1 cellular context compared by ENCODE assay signal in the genomic region with DNA sequence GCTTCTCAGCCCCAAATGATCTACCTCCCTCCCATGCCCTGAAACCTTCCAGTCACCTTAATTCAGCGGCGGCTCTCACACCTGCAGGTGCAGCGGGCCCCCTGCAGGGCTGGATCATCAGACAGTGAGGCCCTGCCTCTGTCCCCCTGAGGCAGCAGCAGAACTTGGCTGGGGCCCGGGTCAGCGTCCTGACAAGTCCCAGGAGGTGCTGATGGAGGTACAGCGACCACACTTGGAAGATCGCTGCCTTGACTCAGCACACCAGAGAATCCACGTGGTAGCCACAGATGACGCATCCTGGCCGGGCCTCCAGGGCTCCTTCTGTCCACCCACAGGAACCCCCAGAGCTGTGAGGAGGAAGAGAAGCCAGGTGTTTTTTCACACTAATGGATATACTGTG.
TF ChIP-seq lines count a peak whose summit lies in the region.

No MANE protein-coding gene starts in this region.

TF ChIP-seq in IMR-90, 13 proteins besides CTCF, POLR2A, EP300 and RAD21 (continued from another document):
- TF ChIP-seq, protein P1, sequence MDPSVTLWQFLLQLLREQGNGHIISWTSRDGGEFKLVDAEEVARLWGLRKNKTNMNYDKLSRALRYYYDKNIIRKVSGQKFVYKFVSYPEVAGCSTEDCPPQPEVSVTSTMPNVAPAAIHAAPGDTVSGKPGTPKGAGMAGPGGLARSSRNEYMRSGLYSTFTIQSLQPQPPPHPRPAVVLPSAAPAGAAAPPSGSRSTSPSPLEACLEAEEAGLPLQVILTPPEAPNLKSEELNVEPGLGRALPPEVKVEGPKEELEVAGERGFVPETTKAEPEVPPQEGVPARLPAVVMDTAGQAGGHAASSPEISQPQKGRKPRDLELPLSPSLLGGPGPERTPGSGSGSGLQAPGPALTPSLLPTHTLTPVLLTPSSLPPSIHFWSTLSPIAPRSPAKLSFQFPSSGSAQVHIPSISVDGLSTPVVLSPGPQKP (IDR thresholded peaks at IDR 0.05; ENCODE audit: borderline replicate concordance, low read depth, low read length) = no peak
- TF ChIP-seq RCOR1 (IDR thresholded peaks at IDR 0.05; ENCODE audit: insufficient replicate concordance, low read length) (no peak), SMC3 (IDR thresholded peaks at IDR 0.05; ENCODE audit: low read depth, low read length) (no peak), RFX5 (IDR thresholded peaks at IDR 0.05; ENCODE audit: low read depth, low read length) (no peak), FOS (IDR thresholded peaks at IDR 0.05; ENCODE audit: low read depth, low read length) (no peak)
